32 cellular contexts compared by ENCODE assay signal in the genomic region with DNA sequence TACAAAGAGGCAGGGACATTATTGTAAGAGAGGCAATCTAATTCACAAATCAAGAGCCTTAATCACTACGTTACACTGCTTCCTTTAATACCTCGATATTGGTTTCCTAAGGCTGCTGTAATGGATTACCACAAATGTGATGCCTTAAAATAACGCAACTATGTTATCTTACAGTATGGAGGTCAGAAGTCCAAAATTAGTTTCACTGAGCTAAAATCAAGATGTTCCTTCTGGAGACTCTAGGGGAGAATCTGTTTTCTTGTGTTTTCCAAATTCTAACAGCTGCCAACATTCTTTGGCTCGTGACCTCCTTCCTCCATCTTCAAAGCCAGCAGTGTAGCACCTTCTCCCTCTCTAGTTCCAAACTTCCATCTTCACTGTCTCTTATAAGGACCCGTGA.
"Had no signal": no experiment of that assay in that cellular context is flagged by ENCODE, and none has a peak within 500 bp of the region (broad histone marks: within the 10 kb centered on the region; RNA-seq: fewer than 3 reads in every experiment).

No MANE protein-coding gene starts in this region.

- H3K36me3 ChIP-seq: adrenal gland, breast epithelium, cardiac muscle cell, esophagus squamous epithelium, heart left ventricle had no signal

- H3K9me3 ChIP-seq: adrenal gland, body of pancreas, breast epithelium, esophagus squamous epithelium had no signal

- H3K36me3 Mint-ChIP-seq: activated CD4-positive, alpha-beta memory T cell treated with anti-CD3 and anti-CD28 coated beads for 36 hours; activated CD8-positive, alpha-beta memory T cell treated with anti-CD3 and anti-CD28 coated beads, Interleukin-2, amount 10 ng/mL, durations not matched to agents 7 days and 5 days; activated naive CD4-positive, alpha-beta T cell treated with anti-CD3 and anti-CD28 coated beads, Interleukin-2, amount 50 U/mL, for 24 hours; activated naive CD8-positive, alpha-beta T cell treated with anti-CD3 and anti-CD28 coated beads for 36 hours had no signal

- H3K4me1 Mint-ChIP-seq: activated CD4-positive, alpha-beta T cell treated with anti-CD3 and anti-CD28 coated beads for 36 hours; activated CD4-positive, alpha-beta T cell treated with anti-CD3 and anti-CD28 coated beads, Interleukin-2, amount 10 ng/mL, durations not matched to agents 24 days and 14 days; activated CD8-positive, alpha-beta memory T cell treated with anti-CD3 and anti-CD28 coated beads, Interleukin-2, amount 10 ng/mL, durations not matched to agents 7 days and 5 days; activated naive CD4-positive, alpha-beta T cell treated with anti-CD3 and anti-CD28 coated beads, Interleukin-2, amount 50 U/mL, for 24 hours; activated naive CD8-positive, alpha-beta T cell treated with anti-CD3 and anti-CD28 coated beads for 36 hours; activated naive CD8-positive, alpha-beta T cell treated with anti-CD3 and anti-CD28 coated beads, Interleukin-2, amount 50 U/mL, for 24 hours had no signal

- DNase-seq: activated CD4-positive, alpha-beta memory T cell treated with anti-CD3 and anti-CD28 coated beads for 36 hours; activated CD4-positive, alpha-beta T cell treated with anti-CD3 and anti-CD28 coated beads for 36 hours; activated CD4-positive, alpha-beta T cell treated with anti-CD3 and anti-CD28 coated beads, Interleukin-2, amount 10 ng/mL, durations not matched to agents 24 days and 14 days; activated CD4-positive, CD25-positive, alpha-beta regulatory T cell; activated CD4-positive, CD25-positive, alpha-beta regulatory T cell treated with anti-CD3 and anti-CD28 coated beads, Interleukin-2, amount 50 U/mL, for 72 hours; activated CD8-positive, alpha-beta memory T cell treated with anti-CD3 and anti-CD28 coated beads, Interleukin-2, amount 10 ng/mL, durations not matched to agents 7 days and 5 days; activated CD8-positive, alpha-beta memory T cell treated with anti-CD3 and anti-CD28 coated beads, Interleukin-2, amount 50 U/mL, for 4 hours; activated CD8-positive, alpha-beta T cell treated with anti-CD3 and anti-CD28 coated beads, Interleukin-2, amount 10 ng/mL, durations not matched to agents 7 days and 5 days; activated effector memory CD4-positive, alpha-beta T cell treated with anti-CD3 and anti-CD28 coated beads, Interleukin-2, amount 50 U/mL, for 16 hours; activated naive CD4-positive, alpha-beta T cell treated with anti-CD3 and anti-CD28 coated beads for 36 hours; activated naive CD8-positive, alpha-beta T cell treated with anti-CD3 and anti-CD28 coated beads for 36 hours; activated naive CD8-positive, alpha-beta T cell treated with anti-CD3 and anti-CD28 coated beads, Interleukin-2, amount 50 U/mL, for 24 hours; activated T-cell treated with anti-CD3 and anti-CD28 coated beads, Interleukin-2, amount 50 U/mL, for 1 hour; activated T-cell treated with anti-CD3 and anti-CD28 coated beads, Interleukin-2, amount 50 U/mL, for 48 hours; adrenal gland; aorta; body of pancreas; cortex of kidney; dermis blood vessel endothelial cell; effector CD4-positive, alpha-beta T cell; effector memory CD8-positive, alpha-beta T cell; esophagus squamous epithelium; foreskin melanocyte; heart left ventricle; T-helper 2 cell had no signal

- H3K27ac ChIP-seq: adrenal gland, body of pancreas, breast epithelium, cardiac muscle cell, epithelial cell of prostate, esophagus squamous epithelium, hepatocyte had no signal

- H3K4me1 ChIP-seq: adrenal gland, body of pancreas, breast epithelium, esophagus squamous epithelium had no signal

- H3K27ac Mint-ChIP-seq: activated CD4-positive, alpha-beta memory T cell treated with anti-CD3 and anti-CD28 coated beads for 36 hours; activated CD4-positive, alpha-beta T cell treated with anti-CD3 and anti-CD28 coated beads for 36 hours; activated CD4-positive, alpha-beta T cell treated with anti-CD3 and anti-CD28 coated beads, Interleukin-2, amount 10 ng/mL, durations not matched to agents 24 days and 14 days; activated CD8-positive, alpha-beta memory T cell treated with anti-CD3 and anti-CD28 coated beads, Interleukin-2, amount 10 ng/mL, durations not matched to agents 7 days and 5 days; activated CD8-positive, alpha-beta T cell treated with anti-CD3 and anti-CD28 coated beads, Interleukin-2, amount 10 ng/mL, durations not matched to agents 7 days and 5 days; activated naive CD4-positive, alpha-beta T cell treated with anti-CD3 and anti-CD28 coated beads for 36 hours; activated naive CD4-positive, alpha-beta T cell treated with anti-CD3 and anti-CD28 coated beads, Interleukin-2, amount 50 U/mL, for 24 hours; activated naive CD8-positive, alpha-beta T cell treated with anti-CD3 and anti-CD28 coated beads for 36 hours; activated naive CD8-positive, alpha-beta T cell treated with anti-CD3 and anti-CD28 coated beads, Interleukin-2, amount 50 U/mL, for 24 hours; activated T-helper 1 cell treated with anti-CD3 and anti-CD28 coated beads, Interleukin-12 subunit alpha, Interleukin-12 subunit beta, Interleukin-2, Interleukin-4 antibody, amounts not matched to agents 30 ng/mL and 10 ng/mL and 1 ng/mL, durations not matched to agents 14 hours and 24 hours and 36 hours; activated T-helper 2 cell treated with anti-CD3 and anti-CD28 coated beads, Interferon-gamma antibody, Interleukin-2, Interleukin-4, amounts not matched to agents 10 μg/mL and 5 μg/mL and 100 μg/mL, durations not matched to agents 14 hours and 24 hours and 36 hours; effector memory CD8-positive, alpha-beta T cell had no signal

- H3K4me3 ChIP-seq: adrenal gland, body of pancreas, breast epithelium, cardiac muscle cell, esophagus squamous epithelium, heart left ventricle, hepatocyte had no signal

- H3K4me3 Mint-ChIP-seq: activated CD4-positive, alpha-beta memory T cell treated with anti-CD3 and anti-CD28 coated beads for 36 hours; activated CD4-positive, alpha-beta T cell treated with anti-CD3 and anti-CD28 coated beads for 36 hours; activated CD4-positive, alpha-beta T cell treated with anti-CD3 and anti-CD28 coated beads, Interleukin-2, amount 10 ng/mL, durations not matched to agents 24 days and 14 days; activated CD8-positive, alpha-beta memory T cell treated with anti-CD3 and anti-CD28 coated beads, Interleukin-2, amount 10 ng/mL, durations not matched to agents 7 days and 5 days; activated CD8-positive, alpha-beta T cell treated with anti-CD3 and anti-CD28 coated beads, Interleukin-2, amount 10 ng/mL, durations not matched to agents 7 days and 5 days; activated naive CD4-positive, alpha-beta T cell treated with anti-CD3 and anti-CD28 coated beads for 36 hours; activated naive CD4-positive, alpha-beta T cell treated with anti-CD3 and anti-CD28 coated beads, Interleukin-2, amount 50 U/mL, for 24 hours; activated naive CD8-positive, alpha-beta T cell treated with anti-CD3 and anti-CD28 coated beads for 36 hours; activated naive CD8-positive, alpha-beta T cell treated with anti-CD3 and anti-CD28 coated beads, Interleukin-2, amount 50 U/mL, for 24 hours; activated T-helper 1 cell treated with anti-CD3 and anti-CD28 coated beads, Interleukin-12 subunit alpha, Interleukin-12 subunit beta, Interleukin-2, Interleukin-4 antibody, amounts not matched to agents 30 ng/mL and 10 ng/mL and 1 ng/mL, durations not matched to agents 14 hours and 24 hours and 36 hours; effector memory CD8-positive, alpha-beta T cell had no signal

- H3K27me3 Mint-ChIP-seq: activated CD4-positive, alpha-beta memory T cell treated with anti-CD3 and anti-CD28 coated beads for 36 hours; activated CD4-positive, alpha-beta T cell treated with anti-CD3 and anti-CD28 coated beads for 36 hours; activated CD4-positive, alpha-beta T cell treated with anti-CD3 and anti-CD28 coated beads, Interleukin-2, amount 10 ng/mL, durations not matched to agents 24 days and 14 days; activated CD8-positive, alpha-beta memory T cell treated with anti-CD3 and anti-CD28 coated beads, Interleukin-2, amount 10 ng/mL, durations not matched to agents 7 days and 5 days; activated naive CD4-positive, alpha-beta T cell treated with anti-CD3 and anti-CD28 coated beads, Interleukin-2, amount 50 U/mL, for 24 hours; activated naive CD8-positive, alpha-beta T cell treated with anti-CD3 and anti-CD28 coated beads for 36 hours; activated naive CD8-positive, alpha-beta T cell treated with anti-CD3 and anti-CD28 coated beads, Interleukin-2, amount 50 U/mL, for 24 hours had no signal

- H3K9me3 Mint-ChIP-seq: activated CD4-positive, alpha-beta memory T cell treated with anti-CD3 and anti-CD28 coated beads for 36 hours; activated CD4-positive, alpha-beta T cell treated with anti-CD3 and anti-CD28 coated beads, Interleukin-2, amount 10 ng/mL, durations not matched to agents 24 days and 14 days; activated naive CD4-positive, alpha-beta T cell treated with anti-CD3 and anti-CD28 coated beads for 36 hours; activated naive CD4-positive, alpha-beta T cell treated with anti-CD3 and anti-CD28 coated beads, Interleukin-2, amount 50 U/mL, for 24 hours; activated naive CD8-positive, alpha-beta T cell treated with anti-CD3 and anti-CD28 coated beads for 36 hours; activated naive CD8-positive, alpha-beta T cell treated with anti-CD3 and anti-CD28 coated beads, Interleukin-2, amount 50 U/mL, for 24 hours; activated T-helper 1 cell treated with anti-CD3 and anti-CD28 coated beads, Interleukin-12 subunit alpha, Interleukin-12 subunit beta, Interleukin-2, Interleukin-4 antibody, amounts not matched to agents 30 ng/mL and 10 ng/mL and 1 ng/mL, durations not matched to agents 14 hours and 24 hours and 36 hours; activated T-helper 2 cell treated with anti-CD3 and anti-CD28 coated beads, Interferon-gamma antibody, Interleukin-2, Interleukin-4, amounts not matched to agents 10 μg/mL and 5 μg/mL and 100 μg/mL, durations not matched to agents 14 hours and 24 hours and 36 hours; effector memory CD8-positive, alpha-beta T cell had no signal

- ATAC-seq: activated CD4-positive, alpha-beta T cell treated with anti-CD3 and anti-CD28 coated beads for 36 hours; activated CD8-positive, alpha-beta memory T cell treated with anti-CD3 and anti-CD28 coated beads, Interleukin-2, amount 10 ng/mL, durations not matched to agents 7 days and 5 days; activated CD8-positive, alpha-beta T cell treated with anti-CD3 and anti-CD28 coated beads, Interleukin-2, amount 10 ng/mL, durations not matched to agents 7 days and 5 days; activated naive CD8-positive, alpha-beta T cell treated with anti-CD3 and anti-CD28 coated beads, Interleukin-2, amount 50 U/mL, for 24 hours; body of pancreas; effector memory CD8-positive, alpha-beta T cell had no signal

- H3K27me3 ChIP-seq: adrenal gland, body of pancreas, breast epithelium, cardiac muscle cell, esophagus squamous epithelium, heart left ventricle, hepatocyte had no signal
